ENCODE assay signal across 7 cellular contexts in genomic region chr1:39512234-39512847, GRCh38. TPM values are rescaled to one million over a fixed set of nuclear protein-coding genes. Genes with fewer than 3 reads are reported as not detected.
"Had no signal": no experiment of that assay in that cellular context is flagged by ENCODE, and none has a peak within 500 bp of the region (broad histone marks: within the 10 kb centered on the region; RNA-seq: fewer than 3 reads in every experiment).

No MANE protein-coding gene starts in this region.

RNA-seq across cellular contexts. Expression of gene BMP8A, which starts 20.9 kb away (rescaled TPM):
- total RNA-seq: aorta, epithelial cell of proximal tubule, liver, mesothelial cell of epicardium, subcutaneous adipose tissue, thoracic aorta had no signal
- polyA plus RNA-seq: aorta, liver, mammary epithelial cell had no signal
